In genomic region chr12:70664463-70664862, GRCh38 we compare ENCODE assay signal across 13 cellular contexts. TPM values are rescaled to one million over a fixed set of nuclear protein-coding genes. Genes with fewer than 3 reads are reported as not detected.
DNase-seq lines count a peak whose midpoint lies in the region; ATAC-seq and TF ChIP-seq lines count a peak whose summit lies in the region.
"Had no signal": no experiment of that assay in that cellular context is flagged by ENCODE, and none has a peak within 500 bp of the region (broad histone marks: within the 10 kb centered on the region; RNA-seq: fewer than 3 reads in every experiment).

No MANE protein-coding gene starts in this region.

- H3K27me3 ChIP-seq in HAP-1 (ENCODE audit: low read depth) (no peaks in the 10 kb centered on the region), WERI-Rb-1 (ENCODE audit: insufficient read depth, low read depth, severe bottlenecking) (no peaks in the 10 kb centered on the region)

- H3K9me3 ChIP-seq in HAP-1, result no peaks in the 10 kb centered on the region
- H3K9me3 ChIP-seq in WERI-Rb-1 (ENCODE audit: severe bottlenecking), result no peaks in the 10 kb centered on the region

- no peak for TF ChIP-seq CTCF in neural crest cell (conservative IDR thresholded peaks at IDR 0.05)
- TF ChIP-seq CTCF in WERI-Rb-1 (IDR thresholded peaks at IDR 0.05; ENCODE audit: low read depth, low read length), result no peak

- H3K4me3 Mint-ChIP-seq in neural crest cell, result peak overlapping the region; percentile 12
- H3K4me3 Mint-ChIP-seq: CD4-positive, CD25-positive, alpha-beta regulatory T cell; natural killer cell had no signal

- H3K4me3 ChIP-seq in HAP-1 (no peak overlapping the region), WERI-Rb-1 (ENCODE audit: low read depth, low read length) (no peak overlapping the region)

- H3K4me1 Mint-ChIP-seq in neural crest cell, result peaks cover 12% of the 10 kb centered on the region

- H3K27ac Mint-ChIP-seq in neural crest cell (ENCODE audit: unreplicated experiment), result no peak overlapping the region
- H3K27ac Mint-ChIP-seq: CD4-positive, CD25-positive, alpha-beta regulatory T cell had no signal

- ATAC-seq in GM21529 (IDR thresholded peaks at IDR 0.05; ENCODE audit: unreplicated experiment), result no peak
- ATAC-seq: natural killer cell had no signal

- H3K36me3 ChIP-seq in HAP-1 (replicated peaks) (no peaks in the 10 kb centered on the region), WERI-Rb-1 (no peaks in the 10 kb centered on the region)

- in situ Hi-C loops in HAP-1 (cut with MboI; ENCODE audit: low sequenced_read_pairs), result no loop called here

- H3K9me3 Mint-ChIP-seq in neural crest cell, result no peaks in the 10 kb centered on the region
- H3K9me3 Mint-ChIP-seq: CD4-positive, CD25-positive, alpha-beta regulatory T cell; natural killer cell had no signal

- no peak overlapping the region for H3K27ac ChIP-seq in WERI-Rb-1
- H3K27ac ChIP-seq: epithelial cell of prostate had no signal

- no peaks in the 10 kb centered on the region for H3K27me3 Mint-ChIP-seq in neural crest cell (ENCODE audit: low read depth)
- H3K27me3 Mint-ChIP-seq: CD4-positive, CD25-positive, alpha-beta regulatory T cell had no signal

- H3K36me3 Mint-ChIP-seq in neural crest cell (ENCODE audit: low read depth), result no peaks in the 10 kb centered on the region
- H3K36me3 Mint-ChIP-seq: CD4-positive, CD25-positive, alpha-beta regulatory T cell; natural killer cell had no signal

- peaks cover 32% of the 10 kb centered on the region for H3K4me1 ChIP-seq in HAP-1

- peak; percentile 82 to 94 for DNase-seq in HAP-1 (ENCODE audit: low spot score in 2 of 2)
- DNase-seq in NCI-H2227 treated with DMSO at 0.1 percent for 48 hours (lab: John Stamatoyannopoulos, UW), result peak; percentile 89
- DNase-seq in cerebellum (ENCODE audit: low spot score), result peak; percentile 20
- no peak for DNase-seq in neural crest cell (ENCODE audit: low read depth, low spot score)
- no peak for DNase-seq in stimulated activated CD4-positive, alpha-beta T cell treated with anti-CD3 and anti-CD28 coated beads, Interleukin-4, amount 100 ng/mL, for 24 hours
- no peak for DNase-seq in NCI-H146 treated with DMSO at 0.1 percent for 48 hours (lab: John Stamatoyannopoulos, UW; ENCODE audit: unreplicated experiment)
- no peak for DNase-seq in WERI-Rb-1
- DNase-seq: CD4-positive, CD25-positive, alpha-beta regulatory T cell; natural killer cell; NCI-H2107; stimulated activated CD4-positive, alpha-beta T cell treated with anti-CD3 and anti-CD28 coated beads, Interleukin-15, amount 100 ng/mL, for 24 hours had no signal

RNA-seq across cellular contexts. Expression of gene PTPRB, which starts 27.2 kb away (rescaled TPM):
- total RNA-seq in cerebellum, result 8.3 TPM
- 0.59 and 0.93 TPM in 2 replicates for total RNA-seq in neural crest cell
- total RNA-seq: CD4-positive, CD25-positive, alpha-beta regulatory T cell had no signal

Comparison
In these comparisons a context has a peak if more than half of its experiments do, and no peak if none do; other contexts are left out.
1. DNase-seq: peak in HAP-1 (2 of 2), NCI-H2227 treated with DMSO at 0.1 percent for 48 hours (single experiment) and cerebellum (single experiment); none in neural crest cell (single experiment), stimulated activated CD4-positive, alpha-beta T cell treated with anti-CD3 and anti-CD28 coated beads, Interleukin-4, amount 100 ng/mL, for 24 hours (single experiment), NCI-H146 treated with DMSO at 0.1 percent for 48 hours (single experiment) and WERI-Rb-1 (single experiment).